Comparison of ENCODE assay signal across 1 cellular context in the genomic region with DNA sequence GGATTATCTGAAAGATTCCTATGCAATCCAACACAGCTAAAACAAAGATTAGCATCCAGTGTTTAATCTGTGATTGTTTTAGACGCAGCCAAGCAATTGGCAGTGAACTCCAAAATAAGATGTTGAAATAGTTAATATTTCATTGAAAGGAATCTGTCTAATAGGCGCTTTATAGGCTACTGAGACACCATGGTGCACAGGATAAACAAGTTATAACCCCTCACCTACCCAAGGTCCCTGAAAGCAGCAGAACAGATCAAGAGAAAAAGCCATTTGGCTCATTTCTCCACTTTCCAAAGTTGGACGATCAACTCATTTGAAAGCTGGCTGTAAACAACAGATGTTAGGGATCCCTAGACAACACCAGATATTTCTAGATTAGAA.
TF ChIP-seq lines count a peak whose summit lies in the region.

No MANE protein-coding gene starts in this region.

TF ChIP-seq in GM12878, 131 proteins besides CTCF, POLR2A, EP300 and RAD21 (continued from another document):
- TF ChIP-seq PRDM15 (CRISPR knock-in tag; IDR thresholded peaks at IDR 0.05) (no peak), PML (IDR thresholded peaks at IDR 0.05; ENCODE audit: low read length) (no peak), ELK1 (IDR thresholded peaks at IDR 0.05; ENCODE audit: low read depth, low read length) (no peak), E4F1 (IDR thresholded peaks at IDR 0.05; ENCODE audit: borderline replicate concordance, partially characterized antibody) (no peak), RFX5 (IDR thresholded peaks at IDR 0.05; ENCODE audit: low read depth, low read length) (no peak), SMAD5 (IDR thresholded peaks at IDR 0.05; ENCODE audit: low read depth) (no peak), BCL11A (IDR thresholded peaks at IDR 0.05; ENCODE audit: low read depth, low read length) (no peak), RUNX3 (IDR thresholded peaks at IDR 0.05; ENCODE audit: low read length) (no peak), NFXL1 (IDR thresholded peaks at IDR 0.05; ENCODE audit: borderline replicate concordance) (no peak), ZBTB4 (CRISPR knock-in tag; IDR thresholded peaks at IDR 0.05) (no peak), SIN3A (IDR thresholded peaks at IDR 0.05; ENCODE audit: low read depth, low read length) (no peak), ESRRA (IDR thresholded peaks at IDR 0.05; ENCODE audit: low read length) (no peak), CUX1 (IDR thresholded peaks at IDR 0.05; ENCODE audit: insufficient replicate concordance, low read depth, low read length) (no peak)
- TF ChIP-seq, protein P1, sequence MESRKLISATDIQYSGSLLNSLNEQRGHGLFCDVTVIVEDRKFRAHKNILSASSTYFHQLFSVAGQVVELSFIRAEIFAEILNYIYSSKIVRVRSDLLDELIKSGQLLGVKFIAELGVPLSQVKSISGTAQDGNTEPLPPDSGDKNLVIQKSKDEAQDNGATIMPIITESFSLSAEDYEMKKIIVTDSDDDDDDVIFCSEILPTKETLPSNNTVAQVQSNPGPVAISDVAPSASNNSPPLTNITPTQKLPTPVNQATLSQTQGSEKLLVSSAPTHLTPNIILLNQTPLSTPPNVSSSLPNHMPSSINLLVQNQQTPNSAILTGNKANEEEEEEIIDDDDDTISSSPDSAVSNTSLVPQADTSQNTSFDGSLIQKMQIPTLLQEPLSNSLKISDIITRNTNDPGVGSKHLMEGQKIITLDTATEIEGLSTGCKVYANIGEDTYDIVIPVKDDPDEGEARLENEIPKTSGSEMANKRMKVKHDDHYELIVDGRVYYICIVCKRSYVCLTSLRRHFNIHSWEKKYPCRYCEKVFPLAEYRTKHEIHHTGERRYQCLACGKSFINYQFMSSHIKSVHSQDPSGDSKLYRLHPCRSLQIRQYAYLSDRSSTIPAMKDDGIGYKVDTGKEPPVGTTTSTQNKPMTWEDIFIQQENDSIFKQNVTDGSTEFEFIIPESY (IDR thresholded peaks at IDR 0.05), result no peak
- TF ChIP-seq, protein P2, sequence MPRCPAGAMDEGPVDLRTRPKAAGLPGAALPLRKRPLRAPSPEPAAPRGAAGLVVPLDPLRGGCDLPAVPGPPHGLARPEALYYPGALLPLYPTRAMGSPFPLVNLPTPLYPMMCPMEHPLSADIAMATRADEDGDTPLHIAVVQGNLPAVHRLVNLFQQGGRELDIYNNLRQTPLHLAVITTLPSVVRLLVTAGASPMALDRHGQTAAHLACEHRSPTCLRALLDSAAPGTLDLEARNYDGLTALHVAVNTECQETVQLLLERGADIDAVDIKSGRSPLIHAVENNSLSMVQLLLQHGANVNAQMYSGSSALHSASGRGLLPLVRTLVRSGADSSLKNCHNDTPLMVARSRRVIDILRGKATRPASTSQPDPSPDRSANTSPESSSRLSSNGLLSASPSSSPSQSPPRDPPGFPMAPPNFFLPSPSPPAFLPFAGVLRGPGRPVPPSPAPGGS (IDR thresholded peaks at IDR 0.05; ENCODE audit: borderline replicate concordance, insufficient read depth, low read depth, low read length, poor library complexity, severe bottlenecking), result no peak
